Comparison of ENCODE assay signal across 1 cellular context in the genomic region with DNA sequence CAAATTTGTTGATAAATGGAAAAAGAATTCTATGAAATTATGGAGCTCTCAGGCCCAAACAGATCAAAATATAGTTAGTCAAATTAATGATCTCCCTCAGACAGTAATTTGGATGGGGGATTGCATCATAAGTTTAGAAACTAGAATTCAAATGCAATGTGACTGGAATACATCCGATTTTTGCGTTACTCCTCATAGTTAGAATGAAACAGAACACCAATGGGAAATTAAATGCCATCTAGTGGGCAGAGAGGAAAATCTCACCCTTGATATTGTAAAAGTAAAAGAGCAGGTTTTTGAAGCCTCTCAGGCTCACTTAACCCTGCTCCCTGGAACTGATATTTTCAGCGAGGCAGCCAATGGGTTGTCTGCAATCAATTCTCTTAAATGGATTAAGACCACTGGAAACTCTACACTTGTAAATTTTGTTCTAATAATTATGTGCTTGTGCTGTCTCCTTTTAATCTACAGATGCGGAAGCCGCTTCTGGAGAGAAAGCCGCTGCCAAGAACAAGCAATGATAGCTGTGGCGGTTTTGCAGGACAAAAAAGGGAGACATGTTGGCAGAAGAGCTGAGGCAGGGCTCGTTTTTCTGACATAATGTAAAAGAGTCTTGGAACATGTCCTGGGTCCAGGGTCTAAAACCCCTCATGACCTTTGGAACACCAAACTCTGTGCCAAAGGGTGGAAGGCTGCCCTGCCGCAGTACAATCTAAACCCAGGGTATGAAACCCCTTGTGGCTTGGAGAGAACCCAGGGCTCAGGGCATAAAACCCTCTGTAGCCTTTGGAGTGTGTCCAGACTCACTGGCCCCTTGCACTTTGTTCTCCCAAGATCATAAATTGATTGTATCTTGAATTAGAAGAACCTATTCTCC.
TF ChIP-seq lines count a peak whose summit lies in the region.

No MANE protein-coding gene starts in this region.

TF ChIP-seq in GM12878, 131 proteins besides CTCF, POLR2A, EP300 and RAD21:
- peak; percentile 24; the same call in 1 of the 2 replicates for TF ChIP-seq SMC3 (IDR thresholded peaks at IDR 0.05; ENCODE audit: borderline replicate concordance, low read length)
- TF ChIP-seq SP1 (IDR thresholded peaks at IDR 0.05; ENCODE audit: low read depth, low read length): no peak
- no peak for TF ChIP-seq ZBTB4 (CRISPR knock-in tag; IDR thresholded peaks at IDR 0.05)
- no peak for TF ChIP-seq CREB1 (IDR thresholded peaks at IDR 0.05; ENCODE audit: low read depth)
- TF ChIP-seq ZSCAN29 (IDR thresholded peaks at IDR 0.05): no peak
- TF ChIP-seq CHD1 (IDR thresholded peaks at IDR 0.05; ENCODE audit: low read depth, low read length): no peak
